8 cellular contexts compared by ENCODE assay signal in genomic region chr2:27217173-27218121, GRCh38. TPM values are rescaled to one million over a fixed set of nuclear protein-coding genes. Genes with fewer than 3 reads are reported as not detected.
A peak's percentile ranks its signal among the peaks of the same experiment; 100 is the strongest.
DNase-seq lines count a peak whose midpoint lies in the region; ATAC-seq and TF ChIP-seq lines count a peak whose summit lies in the region.

CAD (plus strand) TSS chr2:27217369; CDS start chr2:27217552, 183 bp downstream.

- H3K27ac ChIP-seq in uterus, result peak within 1 kb of the TSS; percentile 68 to 69

- H3K4me3 Mint-ChIP-seq in T-helper 17 cell, result peak within 1 kb of the TSS; percentile 95

- intact Hi-C loops in left ventricle myocardium superior (cut with micrococcal nuclease) (no loop called here), uterus (cut with DNase I; ENCODE audit: low total_unique reads) (no loop called here)

- no peaks in the 10 kb centered on the region for H3K27me3 ChIP-seq in uterus

- ATAC-seq in HG02798 (IDR thresholded peaks at IDR 0.05; ENCODE audit: poor library complexity, unreplicated experiment) (peak; percentile 87), T-helper 17 cell (peak; percentile 79), left ventricle myocardium superior (peak; percentile 93)

- no peaks in the 10 kb centered on the region for H3K36me3 ChIP-seq in uterus

- peak within 1 kb of the TSS; percentile 90 for H3K4me3 ChIP-seq in GM12875 (ENCODE audit: low read depth, low read length)
- H3K4me3 ChIP-seq in uterus, result peak within 1 kb of the TSS; percentile 58

- peak in 1 of 2 donors; percentile 24 for TF ChIP-seq POLR2A in uterus (IDR thresholded peaks at IDR 0.05)

- H3K36me3 Mint-ChIP-seq in T-helper 17 cell (ENCODE audit: low read depth), result peaks cover 6% of the 10 kb centered on the region

- H3K9me3 ChIP-seq in T-helper 17 cell (ENCODE audit: control insufficient read depth, low read length, poor library complexity, severe bottlenecking) (no peaks in the 10 kb centered on the region), uterus (no peaks in the 10 kb centered on the region)

- peaks cover 35% of the 10 kb centered on the region for H3K4me1 Mint-ChIP-seq in T-helper 17 cell

- no peak for TF ChIP-seq CTCF in GM12875 (IDR thresholded peaks at IDR 0.05; ENCODE audit: borderline replicate concordance, insufficient read depth, low read depth, low read length)
- peak in 3 of 4 experiments; percentile 42 to 63 (median 47) for TF ChIP-seq CTCF in uterus (IDR thresholded peaks at IDR 0.05)

- peak within 1 kb of the TSS; percentile 95 for H3K27ac Mint-ChIP-seq in T-helper 17 cell

- DNase-seq in NCI-H146 (lab: John Stamatoyannopoulos, UW) (peak; percentile 90), T-helper 17 cell (peak; percentile 77 to 87 (median 84)), amygdala (lab: John Stamatoyannopoulos, UW) (peak; percentile 18 to 89 (median 69)), left ventricle myocardium superior (peak; percentile 93), putamen (ENCODE audit: low spot score) (peak; percentile 85), uterus (peak; percentile 78 to 88)

- H3K27me3 Mint-ChIP-seq in T-helper 17 cell, result no peaks in the 10 kb centered on the region

- peaks cover 0 to 7% of the 10 kb centered on the region in 2 donors for H3K4me1 ChIP-seq in uterus

RNA-seq across cellular contexts. Expression of gene CAD, which starts in this region (rescaled TPM):
- total RNA-seq in T-helper 17 cell, result 10 to 100 TPM; 27.2 to 30.0 TPM
- total RNA-seq in left ventricle myocardium superior, result 8.5 TPM
- total RNA-seq in uterus, result 10 to 100 TPM in 3 of 4 donors, 1 to 10 TPM in 1; 5.9 to 47.2 (median 31.3) TPM

Comparison
In these comparisons a context has a peak if more than half of its experiments do, and no peak if none do; other contexts are left out.
1. Peak in every context shown above with its lines: DNase-seq, ATAC-seq, H3K4me3 ChIP-seq and H3K27ac ChIP-seq.